Comparison of ENCODE assay signal across 3 cellular contexts in genomic region chrX:155757366-155757765, GRCh38.
"Had no signal": no experiment of that assay in that cellular context is flagged by ENCODE, and none has a peak within 500 bp of the region (broad histone marks: within the 10 kb centered on the region; RNA-seq: fewer than 3 reads in every experiment).

No MANE protein-coding gene starts in this region.

- H3K4me3 ChIP-seq: GM12878 had no signal

- DNase-seq: GDM1, GF-D8 had no signal
